Comparison of ENCODE assay signal across 13 cellular contexts in the genomic region with DNA sequence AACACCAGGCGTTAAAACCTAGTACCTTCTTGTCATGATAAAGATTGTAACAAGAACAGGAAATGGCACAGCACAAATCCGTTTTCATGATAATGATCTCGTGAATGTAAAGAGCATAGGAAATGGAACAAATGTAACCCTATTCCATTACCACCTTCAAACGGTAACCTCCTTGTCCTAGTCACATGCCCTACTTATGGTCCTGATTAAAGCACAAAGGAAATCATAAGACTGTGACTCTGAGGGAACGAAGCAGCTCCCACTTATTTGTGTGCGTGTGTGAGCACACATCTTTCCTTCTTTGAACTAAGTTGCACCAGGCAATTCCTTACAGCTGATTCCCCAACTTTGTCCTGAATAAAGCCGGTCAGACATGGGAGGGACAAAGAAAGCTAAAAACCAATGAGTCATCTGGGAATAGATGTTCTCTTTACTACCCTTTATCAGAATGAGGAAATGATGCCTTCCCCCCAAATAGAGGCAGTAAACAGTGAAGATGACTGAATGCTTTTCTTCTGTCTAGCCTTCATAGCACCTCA.
DNase-seq lines count a peak whose midpoint lies in the region; ATAC-seq, FAIRE-seq and TF ChIP-seq lines count a peak whose summit lies in the region.
"Had no signal": no experiment of that assay in that cellular context is flagged by ENCODE, and none has a peak within 500 bp of the region (broad histone marks: within the 10 kb centered on the region; RNA-seq: fewer than 3 reads in every experiment).

No MANE protein-coding gene starts in this region.

- FAIRE-seq in frontal cortex (lab: Jason Lieb, UNC): no peak
- FAIRE-seq: endometrium had no signal

- TF ChIP-seq CTCF in A673 (conservative IDR thresholded peaks at IDR 0.05; ENCODE audit: low read depth, low read length) (no peak), GM23338 (conservative IDR thresholded peaks at IDR 0.05; ENCODE audit: low read depth in 2 of 2) (no peak), body of pancreas (IDR thresholded peaks at IDR 0.05) (no peak)

- DNase-seq in A673 (ENCODE audit: low spot score) (peak; percentile 56), GM23338 (ENCODE audit: low spot score) (no peak), iris pigment epithelial cell (ENCODE audit: low read depth) (peak; percentile 70), DMS53 treated with DMSO at 0.1 percent for 48 hours (lab: John Stamatoyannopoulos, UW; ENCODE audit: unreplicated experiment) (no peak), body of pancreas (no peak), frontal cortex (ENCODE audit: low spot score in 2 of 2) (no peak)
- no peak for DNase-seq in activated T-helper 2 cell treated with anti-CD3 and anti-CD28 coated beads, Interferon-gamma antibody, Interleukin-2, Interleukin-4, amounts not matched to agents 10 μg/mL and 5 μg/mL and 100 μg/mL, durations not matched to agents 14 hours and 24 hours and 36 hours (ENCODE audit: low spot score)
- no peak for DNase-seq in activated CD4-positive, alpha-beta T cell treated with anti-CD3 and anti-CD28 coated beads for 1 hour
- DNase-seq: aorta, NCI-H510A treated with DMSO at 0.1 percent for 48 hours, SIG-M5 had no signal

- H3K27ac Mint-ChIP-seq in GM23338: no peak overlapping the region
- peak overlapping the region; percentile 75 for H3K27ac Mint-ChIP-seq in activated T-helper 2 cell treated with anti-CD3 and anti-CD28 coated beads, Interferon-gamma antibody, Interleukin-2, Interleukin-4, amounts not matched to agents 10 μg/mL and 5 μg/mL and 100 μg/mL, durations not matched to agents 14 hours and 24 hours and 36 hours
- H3K27ac Mint-ChIP-seq: nephron had no signal

- peak overlapping the region; percentile 68; the same call in 1 of the 2 replicates for H2AFZ ChIP-seq in GM23338

- no peaks in the 10 kb centered on the region for H4K20me1 ChIP-seq in GM23338 (replicated peaks; ENCODE audit: insufficient read depth)

- H3K27me3 ChIP-seq in A673 (replicated peaks; ENCODE audit: insufficient read depth, low read depth, low read length, poor library complexity): no peaks in the 10 kb centered on the region
- H3K27me3 ChIP-seq in GM23338 (ENCODE audit: insufficient read depth): no peaks in the 10 kb centered on the region
- H3K27me3 ChIP-seq in body of pancreas: no peaks in the 10 kb centered on the region

- peaks cover 36% of the 10 kb centered on the region for H3K4me1 ChIP-seq in A673 (ENCODE audit: insufficient read depth, low read length, poor library complexity, severe bottlenecking)
- peaks cover 8% of the 10 kb centered on the region; the same call in 1 of the 2 replicates for H3K4me1 ChIP-seq in GM23338 (ENCODE audit: insufficient read depth)
- H3K4me1 ChIP-seq in body of pancreas: no peaks in the 10 kb centered on the region

- 71 to 82% methylated on average over 7 of the region's 7 CpGs for WGBS in body of pancreas, 2 donors

- intact Hi-C loops in A673 (cut with micrococcal nuclease; ENCODE audit: unreplicated experiment) (no loop called here), body of pancreas (cut with DNase I) (no loop called here)
- intact Hi-C loops in activated T-helper 2 cell treated with anti-CD3 and anti-CD28 coated beads, Interferon-gamma antibody, Interleukin-2, Interleukin-4, amounts not matched to agents 10 μg/mL and 5 μg/mL and 100 μg/mL, durations not matched to agents 14 hours and 24 hours and 36 hours (cut with micrococcal nuclease): loop anchor here (1.0 to 5.0 kb wide), 3 partner anchors 44 to 193 kb away; a partner anchor contains a TSS

- H3K27me3 Mint-ChIP-seq in GM23338 (ENCODE audit: insufficient read depth, low read depth, poor library complexity): no peaks in the 10 kb centered on the region
- no peaks in the 10 kb centered on the region for H3K27me3 Mint-ChIP-seq in activated T-helper 2 cell treated with anti-CD3 and anti-CD28 coated beads, Interferon-gamma antibody, Interleukin-2, Interleukin-4, amounts not matched to agents 10 μg/mL and 5 μg/mL and 100 μg/mL, durations not matched to agents 14 hours and 24 hours and 36 hours (ENCODE audit: low read depth)

- H3K4me3 ChIP-seq in A673 (ENCODE audit: low read depth, low read length, poor library complexity, severe bottlenecking) (no peak overlapping the region), GM23338 (no peak overlapping the region), body of pancreas (no peak overlapping the region)

- no peaks in the 10 kb centered on the region for H3K79me2 ChIP-seq in GM23338 (replicated peaks; ENCODE audit: insufficient read depth)

- no peaks in the 10 kb centered on the region for H3F3A ChIP-seq in GM23338 (replicated peaks; ENCODE audit: low read depth)

- peaks cover 8% of the 10 kb centered on the region; the same call in 1 of the 2 replicates for H3K9me2 ChIP-seq in GM23338 (ENCODE audit: insufficient read depth)

- TF ChIP-seq POLR2A in body of pancreas (IDR thresholded peaks at IDR 0.05): no peak

- H3K27ac ChIP-seq in A673 (ENCODE audit: low read depth, low read length, poor library complexity, severe bottlenecking) (peak overlapping the region; percentile 10), GM23338 (ENCODE audit: low read depth) (no peak overlapping the region), body of pancreas (no peak overlapping the region)

- no peak overlapping the region for H3K4me3 Mint-ChIP-seq in GM23338
- H3K4me3 Mint-ChIP-seq in activated T-helper 2 cell treated with anti-CD3 and anti-CD28 coated beads, Interferon-gamma antibody, Interleukin-2, Interleukin-4, amounts not matched to agents 10 μg/mL and 5 μg/mL and 100 μg/mL, durations not matched to agents 14 hours and 24 hours and 36 hours (ENCODE audit: low read depth): peak overlapping the region; percentile 19
- H3K4me3 Mint-ChIP-seq: nephron had no signal

- H3K36me3 ChIP-seq in A673 (ENCODE audit: insufficient read depth, low read length, poor library complexity, severe bottlenecking): no peaks in the 10 kb centered on the region
- H3K36me3 ChIP-seq in GM23338 (ENCODE audit: insufficient read depth): no peaks in the 10 kb centered on the region
- no peaks in the 10 kb centered on the region for H3K36me3 ChIP-seq in body of pancreas (replicated peaks in 1 of 2; ENCODE audit: insufficient read depth in 1 of 2, low read depth in 2 of 2)

- H3K4me1 Mint-ChIP-seq in GM23338: peaks cover 12% of the 10 kb centered on the region; the same call in 2 of the 3 replicates
- H3K4me1 Mint-ChIP-seq in activated T-helper 2 cell treated with anti-CD3 and anti-CD28 coated beads, Interferon-gamma antibody, Interleukin-2, Interleukin-4, amounts not matched to agents 10 μg/mL and 5 μg/mL and 100 μg/mL, durations not matched to agents 14 hours and 24 hours and 36 hours (ENCODE audit: low read depth): peaks cover 46% of the 10 kb centered on the region
- H3K4me1 Mint-ChIP-seq: nephron had no signal

- H3K4me2 ChIP-seq in GM23338: no peak overlapping the region; the same call in 1 of the 2 replicates

- no peaks in the 10 kb centered on the region for H3K36me3 Mint-ChIP-seq in GM23338 (ENCODE audit: low read depth)
- peaks cover 14% of the 10 kb centered on the region for H3K36me3 Mint-ChIP-seq in activated T-helper 2 cell treated with anti-CD3 and anti-CD28 coated beads, Interferon-gamma antibody, Interleukin-2, Interleukin-4, amounts not matched to agents 10 μg/mL and 5 μg/mL and 100 μg/mL, durations not matched to agents 14 hours and 24 hours and 36 hours (ENCODE audit: low read depth)

- POLR2A ChIA-PET in A673 (lab: Charles Lee; ENCODE audit: low non-redundant PET): no interaction called here

- no peaks in the 10 kb centered on the region for H3K9me3 Mint-ChIP-seq in GM23338
- H3K9me3 Mint-ChIP-seq in activated T-helper 2 cell treated with anti-CD3 and anti-CD28 coated beads, Interferon-gamma antibody, Interleukin-2, Interleukin-4, amounts not matched to agents 10 μg/mL and 5 μg/mL and 100 μg/mL, durations not matched to agents 14 hours and 24 hours and 36 hours: peaks cover 19% of the 10 kb centered on the region
- H3K9me3 Mint-ChIP-seq: nephron had no signal

- no peaks in the 10 kb centered on the region for H3K9me3 ChIP-seq in A673 (ENCODE audit: low read depth, low read length, poor library complexity, severe bottlenecking)
- H3K9me3 ChIP-seq in body of pancreas: no peaks in the 10 kb centered on the region

- CTCF ChIA-PET in A673 (lab: Charles Lee): interaction anchor here (0.6 kb wide), 1 partner anchor 195 kb away, joined by 4 read pairs; no protein-coding TSS in a partner anchor

- no peak for ATAC-seq in GM23338
- no peak for ATAC-seq in body of pancreas

- no TSS peak for BruUV-seq in A673 (replicated peaks; lab: Mats Ljungman, UMichigan)

TF ChIP-seq in GM23338, 12 proteins besides CTCF, POLR2A, EP300 and RAD21 (continues in another document):
- TF ChIP-seq NANOG (IDR thresholded peaks at IDR 0.05; ENCODE audit: borderline replicate concordance) (no peak), CREB1 (CRISPR knock-in tag; IDR thresholded peaks at IDR 0.05; ENCODE audit: low read depth) (no peak), JUNB (IDR thresholded peaks at IDR 0.05; ENCODE audit: unreplicated experiment) (no peak), ZNF331 (CRISPR knock-in tag; IDR thresholded peaks at IDR 0.05; ENCODE audit: low read depth) (no peak), STAT1 (IDR thresholded peaks at IDR 0.05; ENCODE audit: unreplicated experiment) (no peak), EZH2 (IDR thresholded peaks at IDR 0.05; ENCODE audit: low read depth, unreplicated experiment) (no peak), POLR2AphosphoS5 (IDR thresholded peaks at IDR 0.05; ENCODE audit: low read depth) (no peak)

Comparison
In these comparisons a context has a peak if more than half of its experiments do, and no peak if none do; other contexts are left out.
1. DNase-seq: peak in A673 (single experiment) and iris pigment epithelial cell (single experiment); none in GM23338 (single experiment), activated T-helper 2 cell treated with anti-CD3 and anti-CD28 coated beads, Interferon-gamma antibody, Interleukin-2, Interleukin-4, amounts not matched to agents 10 μg/mL and 5 μg/mL and 100 μg/mL, durations not matched to agents 14 hours and 24 hours and 36 hours (single experiment), DMS53 treated with DMSO at 0.1 percent for 48 hours (single experiment), body of pancreas (0 of 4), activated CD4-positive, alpha-beta T cell treated with anti-CD3 and anti-CD28 coated beads for 1 hour (single experiment) and frontal cortex (0 of 2).